In the genomic region with DNA sequence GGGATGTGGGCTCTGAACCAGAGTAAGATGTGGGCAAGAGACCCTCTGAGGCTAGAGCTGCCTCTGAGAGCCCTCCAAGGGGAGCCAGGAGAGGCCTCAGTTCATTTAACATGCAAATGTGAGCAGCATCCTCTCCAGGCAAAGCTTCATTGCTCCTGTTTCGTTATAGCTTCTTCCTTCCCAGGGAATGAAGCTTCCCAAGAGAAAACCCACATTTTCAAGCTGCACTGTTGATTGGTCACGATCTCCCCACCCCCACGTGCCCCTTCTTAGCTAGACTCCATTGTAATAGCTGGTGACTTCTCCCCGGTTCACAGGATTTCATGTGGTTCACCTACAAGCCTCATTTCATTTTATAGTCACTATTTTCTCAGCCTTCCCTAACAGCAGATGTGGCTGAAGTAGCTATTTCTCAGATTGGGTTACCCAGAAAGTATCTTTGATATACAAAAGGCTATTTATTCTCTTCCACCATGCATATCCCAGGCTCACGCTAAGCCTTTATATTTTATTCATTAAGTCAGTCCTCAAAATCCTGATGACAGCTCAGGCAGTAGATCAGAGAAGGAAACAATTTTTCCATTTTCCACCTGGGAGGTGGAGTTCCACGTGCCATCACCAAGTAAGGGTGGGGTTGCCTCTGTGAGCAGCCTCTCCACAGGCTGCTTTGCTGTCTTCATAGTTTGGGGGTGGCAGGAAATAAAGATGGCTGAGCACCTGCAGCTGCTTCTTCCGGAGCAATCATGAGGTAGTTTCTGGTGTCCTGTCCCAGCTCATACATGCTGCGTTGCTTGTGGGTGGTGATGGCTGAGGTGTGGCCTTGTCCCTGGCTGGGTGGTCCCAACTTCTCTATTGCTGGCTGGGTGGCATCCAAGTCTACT, we compare ENCODE assay signal across 13 cellular contexts.
DNase-seq lines count a peak whose midpoint lies in the region; ATAC-seq and TF ChIP-seq lines count a peak whose summit lies in the region.
"Had no signal": no experiment of that assay in that cellular context is flagged by ENCODE, and none has a peak within 500 bp of the region (broad histone marks: within the 10 kb centered on the region; RNA-seq: fewer than 3 reads in every experiment).

No MANE protein-coding gene starts in this region.

- H3K4me3 Mint-ChIP-seq in neural progenitor cell = no peak overlapping the region
- no peak overlapping the region for H3K4me3 Mint-ChIP-seq in T-helper 2 cell treated with Interferon-gamma antibody and Interleukin-4, amounts not matched to agents 5 μg/mL and 100 μg/mL, for 36 hours
- H3K4me3 Mint-ChIP-seq in stimulated activated effector memory CD8-positive, alpha-beta T cell treated with anti-CD3 and anti-CD28 coated beads, Interleukin-12 subunit alpha, Interleukin-12 subunit beta, amount 100 ng/mL, for 72 hours = no peak overlapping the region

- peaks cover 36% of the 10 kb centered on the region for H3K4me1 Mint-ChIP-seq in neural progenitor cell
- H3K4me1 Mint-ChIP-seq in T-helper 2 cell treated with Interferon-gamma antibody and Interleukin-4, amounts not matched to agents 5 μg/mL and 100 μg/mL, for 36 hours (ENCODE audit: low read depth) = peaks cover 6% of the 10 kb centered on the region
- H3K4me1 Mint-ChIP-seq in stimulated activated effector memory CD8-positive, alpha-beta T cell treated with anti-CD3 and anti-CD28 coated beads, Interleukin-12 subunit alpha, Interleukin-12 subunit beta, amount 100 ng/mL, for 72 hours = no peaks in the 10 kb centered on the region

- peaks cover 10% of the 10 kb centered on the region for H3K9me3 Mint-ChIP-seq in neural progenitor cell
- no peaks in the 10 kb centered on the region for H3K9me3 Mint-ChIP-seq in T-helper 2 cell treated with Interferon-gamma antibody and Interleukin-4, amounts not matched to agents 5 μg/mL and 100 μg/mL, for 36 hours
- H3K9me3 Mint-ChIP-seq in stimulated activated effector memory CD8-positive, alpha-beta T cell treated with anti-CD3 and anti-CD28 coated beads, Interleukin-12 subunit alpha, Interleukin-12 subunit beta, amount 100 ng/mL, for 72 hours = no peaks in the 10 kb centered on the region

- peak; percentile 73 for DNase-seq in NCI-H1092 treated with DMSO at 0.1 percent for 48 hours (lab: John Stamatoyannopoulos, UW)
- peak in 1 of 10 donors; percentile 43 for DNase-seq in dorsolateral prefrontal cortex
- DNase-seq in neural progenitor cell (ENCODE audit: low spot score) = no peak
- DNase-seq in NCI-H1436 (lab: John Stamatoyannopoulos, UW) = no peak
- no peak for DNase-seq in T-helper 2 cell treated with Interferon-gamma antibody and Interleukin-4, amounts not matched to agents 5 μg/mL and 100 μg/mL, for 36 hours (ENCODE audit: low spot score)
- no peak for DNase-seq in cardiac septum (ENCODE audit: low spot score)
- no peak for DNase-seq in stimulated activated effector memory CD8-positive, alpha-beta T cell treated with anti-CD3 and anti-CD28 coated beads, Interleukin-12 subunit alpha, Interleukin-12 subunit beta, amount 100 ng/mL, for 72 hours (ENCODE audit: low spot score in 2 of 2)
- DNase-seq: activated CD4-positive, alpha-beta T cell treated with anti-CD3 and anti-CD28 coated beads, Interleukin-2, amount 50 U/mL, for 48 hours; amniotic stem cell; stimulated activated CD4-positive, alpha-beta T cell treated with anti-CD3 and anti-CD28 coated beads, Interleukin-12 subunit alpha, Interleukin-12 subunit beta, amount 100 ng/mL, for 4 hours; stimulated activated naive CD4-positive, alpha-beta T cell treated with Interleukin-2 at 50 U/mL for 16 hours had no signal

- peaks cover 4% of the 10 kb centered on the region for H3K9me3 ChIP-seq in neural progenitor cell (ENCODE audit: low read depth)

- H4K20me1 ChIP-seq in neural progenitor cell (ENCODE audit: low read depth) = no peaks in the 10 kb centered on the region

- H3K9ac ChIP-seq in neural progenitor cell = no peak overlapping the region

- H3F3A ChIP-seq in neural progenitor cell (ENCODE audit: low read depth) = peaks cover 17% of the 10 kb centered on the region

- H3K4me3 ChIP-seq in dorsolateral prefrontal cortex (peak overlapping the region in 1 of 59 donors; percentile 4), neural progenitor cell (no peak overlapping the region)
- H3K4me3 ChIP-seq: lung had no signal

- H3K4me1 ChIP-seq in neural progenitor cell = peaks cover 30% of the 10 kb centered on the region

- no peaks in the 10 kb centered on the region for H3K27me3 ChIP-seq in dorsolateral prefrontal cortex
- no peaks in the 10 kb centered on the region for H3K27me3 ChIP-seq in neural progenitor cell

- no peak overlapping the region for H3K27ac Mint-ChIP-seq in neural progenitor cell
- H3K27ac Mint-ChIP-seq in T-helper 2 cell treated with Interferon-gamma antibody and Interleukin-4, amounts not matched to agents 5 μg/mL and 100 μg/mL, for 36 hours = no peak overlapping the region
- no peak overlapping the region for H3K27ac Mint-ChIP-seq in stimulated activated effector memory CD8-positive, alpha-beta T cell treated with anti-CD3 and anti-CD28 coated beads, Interleukin-12 subunit alpha, Interleukin-12 subunit beta, amount 100 ng/mL, for 72 hours

- TF ChIP-seq CTCF in C4-2B (conservative IDR thresholded peaks at IDR 0.05) = no peak
- TF ChIP-seq CTCF in dorsolateral prefrontal cortex (IDR thresholded peaks at IDR 0.05 in 54 of 56, conservative IDR thresholded peaks at IDR 0.05 in 2 of 56; ENCODE audit: low read depth in 1 of 56, partially characterized antibody in 56 of 56) = no peak
- TF ChIP-seq CTCF in neural progenitor cell (IDR thresholded peaks at IDR 0.05) = no peak

- peak overlapping the region; percentile 85 for H2AFZ ChIP-seq in neural progenitor cell (replicated peaks)

- ATAC-seq in stimulated activated effector memory CD8-positive, alpha-beta T cell treated with anti-CD3 and anti-CD28 coated beads, Interleukin-12 subunit alpha, Interleukin-12 subunit beta, amount 100 ng/mL, for 72 hours = no peak

- H3K79me2 ChIP-seq in neural progenitor cell (ENCODE audit: low read depth) = no peaks in the 10 kb centered on the region

- peaks cover 10% of the 10 kb centered on the region for H3K27me3 Mint-ChIP-seq in neural progenitor cell (ENCODE audit: insufficient read depth, low read depth)
- no peaks in the 10 kb centered on the region for H3K27me3 Mint-ChIP-seq in T-helper 2 cell treated with Interferon-gamma antibody and Interleukin-4, amounts not matched to agents 5 μg/mL and 100 μg/mL, for 36 hours (ENCODE audit: low read depth)

- H3K4me2 ChIP-seq in neural progenitor cell = peak overlapping the region; percentile 28

- H3K27ac ChIP-seq in C4-2B (peak overlapping the region; percentile 37), dorsolateral prefrontal cortex (peak overlapping the region in 57 of 59 donors; percentile 3 to 87 (median 72)), neural progenitor cell (no peak overlapping the region)

- H3K36me3 Mint-ChIP-seq in neural progenitor cell = no peaks in the 10 kb centered on the region
- H3K36me3 Mint-ChIP-seq in T-helper 2 cell treated with Interferon-gamma antibody and Interleukin-4, amounts not matched to agents 5 μg/mL and 100 μg/mL, for 36 hours (ENCODE audit: low read depth) = no peaks in the 10 kb centered on the region
- peaks cover 6% of the 10 kb centered on the region for H3K36me3 Mint-ChIP-seq in stimulated activated effector memory CD8-positive, alpha-beta T cell treated with anti-CD3 and anti-CD28 coated beads, Interleukin-12 subunit alpha, Interleukin-12 subunit beta, amount 100 ng/mL, for 72 hours

- intact Hi-C loops in dorsolateral prefrontal cortex (cut with DNase I) = no loop called here
- intact Hi-C loops in cardiac septum (cut with DNase I) = no loop called here

- no peaks in the 10 kb centered on the region for H3K36me3 ChIP-seq in neural progenitor cell
